ENCODE assay signal across 8 cellular contexts in genomic region chr11:64787526-64788320, GRCh38. TPM values are rescaled to one million over a fixed set of nuclear protein-coding genes. Genes with fewer than 3 reads are reported as not detected.
A peak's percentile ranks its signal among the peaks of the same experiment; 100 is the strongest.
DNase-seq lines count a peak whose midpoint lies in the region; ATAC-seq and TF ChIP-seq lines count a peak whose summit lies in the region.

No MANE protein-coding gene starts in this region.

- H3K27me3 ChIP-seq in heart right ventricle, result no peaks in the 10 kb centered on the region

- H3K36me3 ChIP-seq in heart right ventricle, result peaks cover 0 to 49% (median 7%) of the 10 kb centered on the region in 9 donors

- H3K9me3 ChIP-seq in heart right ventricle, result no peaks in the 10 kb centered on the region

- H3K9me3 Mint-ChIP-seq in activated naive CD8-positive, alpha-beta T cell treated with anti-CD3 and anti-CD28 coated beads, Interleukin-2, amount 50 U/mL, for 24 hours, result no peaks in the 10 kb centered on the region

- DNase-seq in activated gamma-delta T cell treated with Interleukin-2 at 50 U/mL for 16 hours (peak; percentile 55), activated gamma-delta T cell (lab: John Stamatoyannopoulos, UW) (no peak), RPMI8226 (peak; percentile 69), heart right ventricle (peak; percentile 34 to 62), retinal pigment epithelial cell (ENCODE audit: low read depth) (no peak), H4 (ENCODE audit: low spot score) (no peak)
- peak; percentile 70 for DNase-seq in activated naive CD8-positive, alpha-beta T cell treated with anti-CD3 and anti-CD28 coated beads, Interleukin-2, amount 50 U/mL, for 24 hours

- 53% methylated on average over 15 of the region's 15 CpGs for WGBS in heart right ventricle, 2 donors

- peaks cover 4% of the 10 kb centered on the region for H3K4me1 Mint-ChIP-seq in activated naive CD8-positive, alpha-beta T cell treated with anti-CD3 and anti-CD28 coated beads, Interleukin-2, amount 50 U/mL, for 24 hours

- H3K27me3 Mint-ChIP-seq in activated naive CD8-positive, alpha-beta T cell treated with anti-CD3 and anti-CD28 coated beads, Interleukin-2, amount 50 U/mL, for 24 hours, result no peaks in the 10 kb centered on the region

- peaks cover 2% of the 10 kb centered on the region for H3K36me3 Mint-ChIP-seq in activated naive CD8-positive, alpha-beta T cell treated with anti-CD3 and anti-CD28 coated beads, Interleukin-2, amount 50 U/mL, for 24 hours (ENCODE audit: low read depth)

- TF ChIP-seq CTCF in heart right ventricle (IDR thresholded peaks at IDR 0.05) (peak; percentile 41 to 83 (median 67)), retinal pigment epithelial cell (conservative IDR thresholded peaks at IDR 0.05; ENCODE audit: low read depth, low read length) (peak; percentile 91)

- H3K27ac Mint-ChIP-seq in activated naive CD8-positive, alpha-beta T cell treated with anti-CD3 and anti-CD28 coated beads, Interleukin-2, amount 50 U/mL, for 24 hours, result peak overlapping the region; percentile 59

- intact Hi-C loops in heart right ventricle (cut with DNase I), result loop anchor here in 4 of 10 donors (5.0 to 10.0 kb wide), 3 partner anchors 60 to 327 kb away; partner anchors contain the start of genes TM7SF2 (in 1 of the 4) and ZNHIT2 (in 1 of the 4)

- ATAC-seq in activated naive CD8-positive, alpha-beta T cell treated with anti-CD3 and anti-CD28 coated beads, Interleukin-2, amount 50 U/mL, for 24 hours, result peak; percentile 51
- ATAC-seq in heart right ventricle, result peak in 6 of 8 donors; percentile 54 to 67 (median 61)
- no peak for ATAC-seq in HG02884 (IDR thresholded peaks at IDR 0.05; ENCODE audit: unreplicated experiment)

- H3K4me3 Mint-ChIP-seq in activated naive CD8-positive, alpha-beta T cell treated with anti-CD3 and anti-CD28 coated beads, Interleukin-2, amount 50 U/mL, for 24 hours, result no peak overlapping the region

- H3K27ac ChIP-seq in heart right ventricle, result peak overlapping the region in 1 of 10 donors; percentile 11

- H3K4me3 ChIP-seq in heart right ventricle, result no peak overlapping the region
- H3K4me3 ChIP-seq in retinal pigment epithelial cell (ENCODE audit: low read length), result no peak overlapping the region

- peaks cover 0 to 7% (median 0%) of the 10 kb centered on the region in 9 donors for H3K4me1 ChIP-seq in heart right ventricle

RNA-seq across cellular contexts. Expression of gene SF1, which starts 9.4 kb away (rescaled TPM):
- total RNA-seq in heart right ventricle, result 100 to 1,000 TPM; 149 to 201 (median 165) TPM
- 10 to 100 TPM; 45.6 to 91.1 TPM for polyA plus RNA-seq in heart right ventricle
- total RNA-seq in H4 (2014; rRNA removed; shearing (Covaris generic)), result 79.6 and 94.1 TPM in 2 replicates

RNA-seq across cellular contexts. Expression of gene MAP4K2, which starts 15.3 kb away (rescaled TPM):
- total RNA-seq in heart right ventricle, result 10 to 100 TPM in 2 of 10 donors, 1 to 10 TPM in 8; 4.6 to 11.3 (median 8.1) TPM
- 10 to 100 TPM in 1 of 2 donors, 1 to 10 TPM in 1; 7.8 to 19.9 TPM for polyA plus RNA-seq in heart right ventricle
- 18.0 and 40.9 TPM in 2 replicates for total RNA-seq in H4 (2014; rRNA removed; shearing (Covaris generic))

RNA-seq across cellular contexts. Expression of gene MEN1, which starts 22.6 kb away (rescaled TPM):
- total RNA-seq in heart right ventricle, result 10 to 100 TPM in 2 of 10 donors, 1 to 10 TPM in 8; 5.8 to 12.5 (median 8.1) TPM
- polyA plus RNA-seq in heart right ventricle, result 10 to 100 TPM in 1 of 2 donors, 1 to 10 TPM in 1; 9.9 to 10.7 TPM
- total RNA-seq in H4 (2014; rRNA removed; shearing (Covaris generic)), result 8.9 and 10.6 TPM in 2 replicates

RNA-seq across cellular contexts. Expression of gene PYGM, which starts 27.9 kb away (rescaled TPM):
- total RNA-seq in heart right ventricle, result 100 to 1,000 TPM in 8 of 10 donors, 10 to 100 TPM in 2; 76.8 to 249 (median 132) TPM
- 10 to 100 TPM; 11.3 to 90.1 TPM for polyA plus RNA-seq in heart right ventricle
- 0.25 TPM in 1 of 2 replicates, not detected in the other for total RNA-seq in H4 (2014; rRNA removed; shearing (Covaris generic))

RNA-seq across cellular contexts. Expression of gene RASGRP2, which starts 43.8 kb away (rescaled TPM):
- total RNA-seq in heart right ventricle, result 10 to 100 TPM; 18.9 to 49.8 (median 25.4) TPM
- 100 to 1,000 TPM in 1 of 2 donors, 10 to 100 TPM in 1; 31.3 to 128 TPM for polyA plus RNA-seq in heart right ventricle
- not detected in 2 replicates for total RNA-seq in H4 (2014; rRNA removed; shearing (Covaris generic))

Comparison
In these comparisons a context has a peak if more than half of its experiments do, and no peak if none do; other contexts are left out.
1. DNase-seq: peak in activated gamma-delta T cell treated with Interleukin-2 at 50 U/mL for 16 hours (single experiment), RPMI8226 (single experiment), activated naive CD8-positive, alpha-beta T cell treated with anti-CD3 and anti-CD28 coated beads, Interleukin-2, amount 50 U/mL, for 24 hours (single experiment) and heart right ventricle (2 of 2); none in activated gamma-delta T cell (single experiment), retinal pigment epithelial cell (single experiment) and H4 (single experiment).